8 cellular contexts compared by ENCODE assay signal in the genomic region with DNA sequence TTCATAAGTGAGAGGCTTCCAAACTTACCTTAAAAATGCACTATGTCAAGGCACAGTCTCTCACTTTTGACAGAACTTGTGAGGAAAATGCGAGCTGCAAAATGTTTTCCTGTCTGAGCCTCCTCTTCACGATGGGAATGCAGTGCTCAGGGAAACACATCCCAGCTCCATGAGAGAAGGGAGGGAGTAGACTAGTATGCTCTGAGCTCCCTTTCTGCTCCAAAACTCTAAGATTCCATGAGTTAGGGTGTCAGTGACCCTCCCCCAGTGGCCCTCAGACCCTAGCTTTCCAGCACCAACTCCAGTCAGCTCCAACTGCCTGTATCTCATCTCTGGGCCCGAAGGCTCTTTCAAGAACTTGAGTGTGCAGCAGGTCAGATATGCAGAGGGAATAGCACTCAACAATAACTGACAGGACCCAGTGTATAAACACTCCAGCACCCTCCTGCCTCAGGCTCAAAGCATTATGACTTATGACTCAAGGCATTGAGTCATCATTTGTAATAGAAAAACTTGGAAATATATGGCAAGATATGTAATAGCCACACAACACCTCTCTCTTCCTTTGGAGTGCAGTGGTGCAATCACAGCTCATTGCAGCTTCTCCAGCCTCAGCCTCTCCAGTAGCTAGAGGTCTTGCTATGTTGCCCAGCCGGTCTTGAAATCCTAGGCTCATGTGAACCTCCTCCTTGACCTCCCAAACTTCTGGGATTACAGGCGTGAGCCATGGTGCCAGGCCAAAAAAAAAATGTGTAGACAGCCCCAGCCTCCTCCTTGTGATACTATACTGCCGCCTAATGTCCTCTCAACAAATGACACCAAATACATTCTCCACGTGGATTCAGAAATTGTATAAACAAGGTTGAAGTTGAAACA. TPM values are rescaled to one million over a fixed set of nuclear protein-coding genes. Genes with fewer than 3 reads are reported as not detected.
A peak's percentile ranks its signal among the peaks of the same experiment; 100 is the strongest.
DNase-seq lines count a peak whose midpoint lies in the region; ATAC-seq lines count a peak whose summit lies in the region.

No MANE protein-coding gene starts in this region.

- H3K9me3 Mint-ChIP-seq in natural killer cell treated with Interleukin-12 subunit alpha and Interleukin-12 subunit beta and Interleukin-15 and Interleukin-18, amount 100 ng/mL, for 72 hours, result peaks cover 3% of the 10 kb centered on the region

- H3K27ac ChIP-seq in epithelial cell of prostate, result peak overlapping the region; percentile 24

- peaks cover 12% of the 10 kb centered on the region for H3K36me3 Mint-ChIP-seq in natural killer cell treated with Interleukin-12 subunit alpha and Interleukin-12 subunit beta and Interleukin-15 and Interleukin-18, amount 100 ng/mL, for 72 hours

- peaks cover 7 to 11% of the 10 kb centered on the region in 2 donors for H3K27me3 Mint-ChIP-seq in natural killer cell treated with Interleukin-12 subunit alpha and Interleukin-12 subunit beta and Interleukin-15 and Interleukin-18, amount 100 ng/mL, for 72 hours

- H3K4me1 Mint-ChIP-seq in natural killer cell treated with Interleukin-12 subunit alpha and Interleukin-12 subunit beta and Interleukin-15 and Interleukin-18, amount 100 ng/mL, for 72 hours (ENCODE audit: low read depth in 2 of 2), result no peaks in the 10 kb centered on the region

- DNase-seq in stimulated activated CD4-positive, alpha-beta T cell treated with anti-CD3 and anti-CD28 coated beads, Interleukin-4, amount 100 ng/mL, for 24 hours, result peak; percentile 22
- DNase-seq in stimulated activated CD4-positive, alpha-beta T cell treated with anti-CD3 and anti-CD28 coated beads, Interleukin-2, amount 100 ng/mL, for 24 hours, result no peak
- peak; percentile 72 for DNase-seq in LoVo (ENCODE audit: low spot score)
- peak; percentile 55 for DNase-seq in SK-N-DZ (ENCODE audit: low spot score)
- peak; percentile 92 for DNase-seq in epithelial cell of prostate (ENCODE audit: low read depth, low spot score)
- no peak for DNase-seq in natural killer cell treated with Interleukin-12 subunit alpha and Interleukin-12 subunit beta and Interleukin-15 and Interleukin-18, amount 100 ng/mL, for 72 hours (ENCODE audit: low spot score)
- no peak for DNase-seq in GM19238 (ENCODE audit: insufficient read length, low spot score)

- H3K27ac Mint-ChIP-seq in natural killer cell treated with Interleukin-12 subunit alpha and Interleukin-12 subunit beta and Interleukin-15 and Interleukin-18, amount 100 ng/mL, for 72 hours, result no peak overlapping the region

- no peak overlapping the region for H3K4me3 Mint-ChIP-seq in natural killer cell treated with Interleukin-12 subunit alpha and Interleukin-12 subunit beta and Interleukin-15 and Interleukin-18, amount 100 ng/mL, for 72 hours

- peak; percentile 60 to 61 for ATAC-seq in natural killer cell treated with Interleukin-12 subunit alpha and Interleukin-12 subunit beta and Interleukin-15 and Interleukin-18, amount 100 ng/mL, for 72 hours
- no peak for ATAC-seq in HG03442 (IDR thresholded peaks at IDR 0.05; ENCODE audit: unreplicated experiment)

RNA-seq across cellular contexts. Expression of gene ENTPD6, which starts 16.7 kb away (rescaled TPM):
- 58.0 and 61.2 TPM in 2 replicates for polyA plus RNA-seq in SK-N-DZ (2014; cell fraction: cytosol; rRNA removed)
- polyA plus RNA-seq in SK-N-DZ (2014; cell fraction: nucleus; rRNA removed), result 253 and 269 TPM in 2 replicates
- 10 to 100 TPM; 24.9 to 58.7 TPM for total RNA-seq in natural killer cell treated with Interleukin-12 subunit alpha and Interleukin-12 subunit beta and Interleukin-15 and Interleukin-18, amount 100 ng/mL, for 72 hours

Comparison
In these comparisons a context has a peak if more than half of its experiments do, and no peak if none do; other contexts are left out.
1. DNase-seq: peak in stimulated activated CD4-positive, alpha-beta T cell treated with anti-CD3 and anti-CD28 coated beads, Interleukin-4, amount 100 ng/mL, for 24 hours (single experiment), LoVo (single experiment), SK-N-DZ (single experiment) and epithelial cell of prostate (single experiment); none in stimulated activated CD4-positive, alpha-beta T cell treated with anti-CD3 and anti-CD28 coated beads, Interleukin-2, amount 100 ng/mL, for 24 hours (0 of 2), natural killer cell treated with Interleukin-12 subunit alpha and Interleukin-12 subunit beta and Interleukin-15 and Interleukin-18, amount 100 ng/mL, for 72 hours (single experiment) and GM19238 (single experiment).